Comparison of ENCODE assay signal across 9 cellular contexts in the genomic region with DNA sequence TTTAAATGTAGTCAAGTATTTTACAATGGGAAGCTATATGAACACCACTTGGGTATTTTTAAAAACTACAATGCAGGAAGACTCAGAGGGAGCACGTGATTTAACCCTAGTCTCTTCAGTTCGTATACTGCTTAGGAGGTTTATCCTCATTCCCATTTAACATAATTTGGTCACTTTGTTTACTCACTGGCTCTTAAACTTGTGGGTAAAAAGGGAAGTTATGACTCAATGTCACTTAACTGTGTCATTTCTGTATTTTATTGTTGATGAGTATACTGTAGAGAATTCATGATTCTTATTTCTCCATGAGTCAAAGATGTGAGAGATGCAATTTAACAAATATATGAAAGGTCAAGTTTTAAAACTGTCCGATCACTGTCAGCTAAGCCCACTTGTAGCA. TPM values are rescaled to one million over a fixed set of nuclear protein-coding genes. Genes with fewer than 3 reads are reported as not detected.
DNase-seq lines count a peak whose midpoint lies in the region; ATAC-seq and TF ChIP-seq lines count a peak whose summit lies in the region.
"Had no signal": no experiment of that assay in that cellular context is flagged by ENCODE, and none has a peak within 500 bp of the region (broad histone marks: within the 10 kb centered on the region; RNA-seq: fewer than 3 reads in every experiment).

No MANE protein-coding gene starts in this region.

- peaks cover 2% of the 10 kb centered on the region for H3K79me2 ChIP-seq in osteoblast (ENCODE audit: insufficient read depth, low read length)

- TF ChIP-seq CTCF in osteoblast (IDR thresholded peaks at IDR 0.05; ENCODE audit: extremely low read depth, low read depth, low read length) = no peak

- no peak overlapping the region for H3K4me3 Mint-ChIP-seq in activated T-helper 2 cell treated with anti-CD3 and anti-CD28 coated beads, Interferon-gamma antibody, Interleukin-2, Interleukin-4, amounts not matched to agents 10 μg/mL and 5 μg/mL and 100 μg/mL, durations not matched to agents 14 hours and 24 hours and 36 hours (ENCODE audit: low read depth)

- H3K4me1 ChIP-seq in osteoblast (ENCODE audit: insufficient read depth, low read length) = peaks cover 15% of the 10 kb centered on the region

- intact Hi-C loops in activated T-helper 2 cell treated with anti-CD3 and anti-CD28 coated beads, Interferon-gamma antibody, Interleukin-2, Interleukin-4, amounts not matched to agents 10 μg/mL and 5 μg/mL and 100 μg/mL, durations not matched to agents 14 hours and 24 hours and 36 hours (cut with micrococcal nuclease) = loop anchor here (5.0 kb wide), 2 partner anchors 34 to 139 kb away; a partner anchor contains a TSS

- no peaks in the 10 kb centered on the region for H3K9me3 Mint-ChIP-seq in activated T-helper 2 cell treated with anti-CD3 and anti-CD28 coated beads, Interferon-gamma antibody, Interleukin-2, Interleukin-4, amounts not matched to agents 10 μg/mL and 5 μg/mL and 100 μg/mL, durations not matched to agents 14 hours and 24 hours and 36 hours

- TF ChIP-seq POLR2A in GM18505 (IDR thresholded peaks at IDR 0.05; ENCODE audit: borderline replicate concordance, extremely low read depth, insufficient read depth, insufficient read length) = no peak

- H3K27ac Mint-ChIP-seq in activated T-helper 2 cell treated with anti-CD3 and anti-CD28 coated beads, Interferon-gamma antibody, Interleukin-2, Interleukin-4, amounts not matched to agents 10 μg/mL and 5 μg/mL and 100 μg/mL, durations not matched to agents 14 hours and 24 hours and 36 hours = peak overlapping the region; percentile 55

- H2AFZ ChIP-seq in osteoblast (ENCODE audit: low read length) = no peak overlapping the region

- peaks cover 47% of the 10 kb centered on the region for H3K36me3 Mint-ChIP-seq in activated T-helper 2 cell treated with anti-CD3 and anti-CD28 coated beads, Interferon-gamma antibody, Interleukin-2, Interleukin-4, amounts not matched to agents 10 μg/mL and 5 μg/mL and 100 μg/mL, durations not matched to agents 14 hours and 24 hours and 36 hours (ENCODE audit: low read depth)

- no peaks in the 10 kb centered on the region for H3K27me3 Mint-ChIP-seq in activated T-helper 2 cell treated with anti-CD3 and anti-CD28 coated beads, Interferon-gamma antibody, Interleukin-2, Interleukin-4, amounts not matched to agents 10 μg/mL and 5 μg/mL and 100 μg/mL, durations not matched to agents 14 hours and 24 hours and 36 hours (ENCODE audit: low read depth)

- H4K20me1 ChIP-seq in osteoblast (ENCODE audit: insufficient read depth, low read length) = no peaks in the 10 kb centered on the region

- no peak overlapping the region for H3K4me3 ChIP-seq in osteoblast (ENCODE audit: insufficient read depth, low read length)

- H3K36me3 ChIP-seq in osteoblast (ENCODE audit: insufficient read depth, low read length) = peaks cover 33% of the 10 kb centered on the region

- DNase-seq in activated T-helper 2 cell treated with anti-CD3 and anti-CD28 coated beads, Interferon-gamma antibody, Interleukin-2, Interleukin-4, amounts not matched to agents 10 μg/mL and 5 μg/mL and 100 μg/mL, durations not matched to agents 14 hours and 24 hours and 36 hours (ENCODE audit: low spot score) = no peak
- peak; percentile 84 for DNase-seq in osteoblast (ENCODE audit: insufficient read length, low spot score, missing footprints)
- no peak for DNase-seq in DMS153 (lab: John Stamatoyannopoulos, UW)
- no peak for DNase-seq in T1000 (lab: John Stamatoyannopoulos, UW)
- no peak for DNase-seq in substantia nigra (lab: John Stamatoyannopoulos, UW)
- DNase-seq: hypothalamus had no signal

- ATAC-seq in GM18502 (IDR thresholded peaks at IDR 0.05; ENCODE audit: poor library complexity, unreplicated experiment) (peak; percentile 56), HG03196 (IDR thresholded peaks at IDR 0.05; ENCODE audit: unreplicated experiment) (peak; percentile 70), GM18505 (IDR thresholded peaks at IDR 0.05; ENCODE audit: unreplicated experiment) (no peak)

- no peaks in the 10 kb centered on the region for H3K9me3 ChIP-seq in osteoblast (ENCODE audit: low read depth, low read length)

- peaks cover 19% of the 10 kb centered on the region for H3K4me1 Mint-ChIP-seq in activated T-helper 2 cell treated with anti-CD3 and anti-CD28 coated beads, Interferon-gamma antibody, Interleukin-2, Interleukin-4, amounts not matched to agents 10 μg/mL and 5 μg/mL and 100 μg/mL, durations not matched to agents 14 hours and 24 hours and 36 hours (ENCODE audit: low read depth)

- H3K4me2 ChIP-seq in osteoblast (ENCODE audit: insufficient read depth, low read length) = peak overlapping the region; percentile 50

- H3K27ac ChIP-seq in osteoblast (ENCODE audit: low read depth, low read length) = peak overlapping the region; percentile 70
- H3K27ac ChIP-seq in substantia nigra (ENCODE audit: low read depth, low read length, poor library complexity, severe bottlenecking) = no peak overlapping the region

- H3K27me3 ChIP-seq in osteoblast (ENCODE audit: insufficient read depth, low read length) = no peaks in the 10 kb centered on the region

RNA-seq across cellular contexts. Expression of a gene that starts 48.2 kb away (rescaled TPM):
- total RNA-seq in activated T-helper 2 cell treated with anti-CD3 and anti-CD28 coated beads, Interferon-gamma antibody, Interleukin-2, Interleukin-4, amounts not matched to agents 10 μg/mL and 5 μg/mL and 100 μg/mL, durations not matched to agents 14 hours and 24 hours and 36 hours = 10.0 and 10.3 TPM in 2 replicates
- total RNA-seq in osteoblast = 65.1 and 68.8 TPM in 2 replicates
